Comparison of ENCODE assay signal across 1 cellular context in the genomic region with DNA sequence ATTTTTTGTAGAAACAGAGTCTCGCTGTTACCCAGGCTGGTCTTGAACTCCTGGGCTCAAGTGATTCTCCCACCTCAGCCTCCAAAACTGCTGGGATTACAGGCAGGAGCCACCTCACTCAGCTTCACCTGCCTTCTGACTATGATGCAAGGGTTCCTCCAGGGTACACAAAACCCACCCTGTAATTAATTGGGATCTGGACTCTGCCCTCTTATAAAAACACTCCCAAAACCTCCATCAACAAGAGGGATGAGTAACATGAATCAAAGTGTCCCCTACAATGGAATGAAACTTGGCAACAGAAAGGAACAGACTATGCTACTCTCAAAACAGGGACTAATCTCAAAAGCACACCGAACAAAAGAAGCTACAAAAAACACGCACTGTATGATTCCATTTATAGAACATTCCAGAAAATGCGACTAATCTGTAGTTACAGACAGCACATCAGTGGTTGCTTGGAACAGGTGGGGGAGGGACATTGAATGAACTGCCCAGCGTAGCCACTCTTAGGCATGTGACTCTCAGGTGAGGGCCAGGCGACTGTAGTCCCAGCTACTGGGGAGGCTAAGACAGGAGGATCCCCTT.
TF ChIP-seq lines count a peak whose summit lies in the region.

No MANE protein-coding gene starts in this region.

TF ChIP-seq in K562, 482 proteins besides CTCF, POLR2A, EP300 and RAD21:
- TF ChIP-seq MEF2A (IDR thresholded peaks at IDR 0.05; ENCODE audit: control insufficient read depth, low read depth, low read length) (peak; percentile 55; the same call in 1 of the 2 replicates), ZNF174 (CRISPR knock-in tag; IDR thresholded peaks at IDR 0.05) (no peak), FIP1L1 (IDR thresholded peaks at IDR 0.05; ENCODE audit: low read depth, low read length, poor library complexity, severe bottlenecking) (no peak), DACH1 (IDR thresholded peaks at IDR 0.05; ENCODE audit: partially characterized antibody) (no peak), TBP (optimal IDR thresholded peaks at IDR 0.05; ENCODE audit: low read depth, low read length) (peak; percentile 41)
- TF ChIP-seq, protein P1, sequence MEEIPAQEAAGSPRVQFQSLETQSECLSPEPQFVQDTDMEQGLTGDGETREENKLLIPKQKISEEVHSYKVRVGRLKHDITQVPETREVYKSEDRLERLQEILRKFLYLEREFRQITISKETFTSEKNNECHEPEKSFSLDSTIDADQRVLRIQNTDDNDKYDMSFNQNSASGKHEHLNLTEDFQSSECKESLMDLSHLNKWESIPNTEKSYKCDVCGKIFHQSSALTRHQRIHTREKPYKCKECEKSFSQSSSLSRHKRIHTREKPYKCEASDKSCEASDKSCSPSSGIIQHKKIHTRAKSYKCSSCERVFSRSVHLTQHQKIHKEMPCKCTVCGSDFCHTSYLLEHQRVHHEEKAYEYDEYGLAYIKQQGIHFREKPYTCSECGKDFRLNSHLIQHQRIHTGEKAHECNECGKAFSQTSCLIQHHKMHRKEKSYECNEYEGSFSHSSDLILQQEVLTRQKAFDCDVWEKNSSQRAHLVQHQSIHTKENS (CRISPR knock-in tag; IDR thresholded peaks at IDR 0.05), result no peak
- TF ChIP-seq, protein P2, sequence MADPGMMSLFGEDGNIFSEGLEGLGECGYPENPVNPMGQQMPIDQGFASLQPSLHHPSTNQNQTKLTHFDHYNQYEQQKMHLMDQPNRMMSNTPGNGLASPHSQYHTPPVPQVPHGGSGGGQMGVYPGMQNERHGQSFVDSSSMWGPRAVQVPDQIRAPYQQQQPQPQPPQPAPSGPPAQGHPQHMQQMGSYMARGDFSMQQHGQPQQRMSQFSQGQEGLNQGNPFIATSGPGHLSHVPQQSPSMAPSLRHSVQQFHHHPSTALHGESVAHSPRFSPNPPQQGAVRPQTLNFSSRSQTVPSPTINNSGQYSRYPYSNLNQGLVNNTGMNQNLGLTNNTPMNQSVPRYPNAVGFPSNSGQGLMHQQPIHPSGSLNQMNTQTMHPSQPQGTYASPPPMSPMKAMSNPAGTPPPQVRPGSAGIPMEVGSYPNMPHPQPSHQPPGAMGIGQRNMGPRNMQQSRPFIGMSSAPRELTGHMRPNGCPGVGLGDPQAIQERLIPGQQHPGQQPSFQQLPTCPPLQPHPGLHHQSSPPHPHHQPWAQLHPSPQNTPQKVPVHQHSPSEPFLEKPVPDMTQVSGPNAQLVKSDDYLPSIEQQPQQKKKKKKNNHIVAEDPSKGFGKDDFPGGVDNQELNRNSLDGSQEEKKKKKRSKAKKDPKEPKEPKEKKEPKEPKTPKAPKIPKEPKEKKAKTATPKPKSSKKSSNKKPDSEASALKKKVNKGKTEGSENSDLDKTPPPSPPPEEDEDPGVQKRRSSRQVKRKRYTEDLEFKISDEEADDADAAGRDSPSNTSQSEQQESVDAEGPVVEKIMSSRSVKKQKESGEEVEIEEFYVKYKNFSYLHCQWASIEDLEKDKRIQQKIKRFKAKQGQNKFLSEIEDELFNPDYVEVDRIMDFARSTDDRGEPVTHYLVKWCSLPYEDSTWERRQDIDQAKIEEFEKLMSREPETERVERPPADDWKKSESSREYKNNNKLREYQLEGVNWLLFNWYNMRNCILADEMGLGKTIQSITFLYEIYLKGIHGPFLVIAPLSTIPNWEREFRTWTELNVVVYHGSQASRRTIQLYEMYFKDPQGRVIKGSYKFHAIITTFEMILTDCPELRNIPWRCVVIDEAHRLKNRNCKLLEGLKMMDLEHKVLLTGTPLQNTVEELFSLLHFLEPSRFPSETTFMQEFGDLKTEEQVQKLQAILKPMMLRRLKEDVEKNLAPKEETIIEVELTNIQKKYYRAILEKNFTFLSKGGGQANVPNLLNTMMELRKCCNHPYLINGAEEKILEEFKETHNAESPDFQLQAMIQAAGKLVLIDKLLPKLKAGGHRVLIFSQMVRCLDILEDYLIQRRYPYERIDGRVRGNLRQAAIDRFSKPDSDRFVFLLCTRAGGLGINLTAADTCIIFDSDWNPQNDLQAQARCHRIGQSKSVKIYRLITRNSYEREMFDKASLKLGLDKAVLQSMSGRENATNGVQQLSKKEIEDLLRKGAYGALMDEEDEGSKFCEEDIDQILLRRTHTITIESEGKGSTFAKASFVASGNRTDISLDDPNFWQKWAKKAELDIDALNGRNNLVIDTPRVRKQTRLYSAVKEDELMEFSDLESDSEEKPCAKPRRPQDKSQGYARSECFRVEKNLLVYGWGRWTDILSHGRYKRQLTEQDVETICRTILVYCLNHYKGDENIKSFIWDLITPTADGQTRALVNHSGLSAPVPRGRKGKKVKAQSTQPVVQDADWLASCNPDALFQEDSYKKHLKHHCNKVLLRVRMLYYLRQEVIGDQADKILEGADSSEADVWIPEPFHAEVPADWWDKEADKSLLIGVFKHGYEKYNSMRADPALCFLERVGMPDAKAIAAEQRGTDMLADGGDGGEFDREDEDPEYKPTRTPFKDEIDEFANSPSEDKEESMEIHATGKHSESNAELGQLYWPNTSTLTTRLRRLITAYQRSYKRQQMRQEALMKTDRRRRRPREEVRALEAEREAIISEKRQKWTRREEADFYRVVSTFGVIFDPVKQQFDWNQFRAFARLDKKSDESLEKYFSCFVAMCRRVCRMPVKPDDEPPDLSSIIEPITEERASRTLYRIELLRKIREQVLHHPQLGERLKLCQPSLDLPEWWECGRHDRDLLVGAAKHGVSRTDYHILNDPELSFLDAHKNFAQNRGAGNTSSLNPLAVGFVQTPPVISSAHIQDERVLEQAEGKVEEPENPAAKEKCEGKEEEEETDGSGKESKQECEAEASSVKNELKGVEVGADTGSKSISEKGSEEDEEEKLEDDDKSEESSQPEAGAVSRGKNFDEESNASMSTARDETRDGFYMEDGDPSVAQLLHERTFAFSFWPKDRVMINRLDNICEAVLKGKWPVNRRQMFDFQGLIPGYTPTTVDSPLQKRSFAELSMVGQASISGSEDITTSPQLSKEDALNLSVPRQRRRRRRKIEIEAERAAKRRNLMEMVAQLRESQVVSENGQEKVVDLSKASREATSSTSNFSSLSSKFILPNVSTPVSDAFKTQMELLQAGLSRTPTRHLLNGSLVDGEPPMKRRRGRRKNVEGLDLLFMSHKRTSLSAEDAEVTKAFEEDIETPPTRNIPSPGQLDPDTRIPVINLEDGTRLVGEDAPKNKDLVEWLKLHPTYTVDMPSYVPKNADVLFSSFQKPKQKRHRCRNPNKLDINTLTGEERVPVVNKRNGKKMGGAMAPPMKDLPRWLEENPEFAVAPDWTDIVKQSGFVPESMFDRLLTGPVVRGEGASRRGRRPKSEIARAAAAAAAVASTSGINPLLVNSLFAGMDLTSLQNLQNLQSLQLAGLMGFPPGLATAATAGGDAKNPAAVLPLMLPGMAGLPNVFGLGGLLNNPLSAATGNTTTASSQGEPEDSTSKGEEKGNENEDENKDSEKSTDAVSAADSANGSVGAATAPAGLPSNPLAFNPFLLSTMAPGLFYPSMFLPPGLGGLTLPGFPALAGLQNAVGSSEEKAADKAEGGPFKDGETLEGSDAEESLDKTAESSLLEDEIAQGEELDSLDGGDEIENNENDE (IDR thresholded peaks at IDR 0.05; ENCODE audit: low read depth, low read length), result no peak
TF ChIP-seq in K562: peak in this region for 2.
